ENCODE assay signal across 32 cellular contexts in genomic region chr12:53113951-53114350, GRCh38. TPM values are rescaled to one million over a fixed set of nuclear protein-coding genes. Genes with fewer than 3 reads are reported as not detected.
"Had no signal": no experiment of that assay in that cellular context is flagged by ENCODE, and none has a peak within 500 bp of the region (broad histone marks: within the 10 kb centered on the region; RNA-seq: fewer than 3 reads in every experiment).

No MANE protein-coding gene starts in this region.

- H3K4me3 ChIP-seq: adrenal gland, lower lobe of right lung, skin epidermis, tibial nerve had no signal

- H3K27me3 ChIP-seq: adrenal gland, tibial nerve had no signal

- H3K9me3 Mint-ChIP-seq: activated naive CD4-positive, alpha-beta T cell treated with anti-CD3 and anti-CD28 coated beads for 36 hours; activated naive CD8-positive, alpha-beta T cell treated with anti-CD3 and anti-CD28 coated beads for 36 hours; brain; effector memory CD8-positive, alpha-beta T cell; natural killer cell treated with Interleukin-12 subunit alpha and Interleukin-12 subunit beta and Interleukin-15 and Interleukin-18, amount 100 ng/mL, for 72 hours; stimulated activated effector memory CD8-positive, alpha-beta T cell treated with anti-CD3 and anti-CD28 coated beads, Interleukin-12 subunit alpha, Interleukin-12 subunit beta, amount 100 ng/mL, for 72 hours; stimulated activated naive CD8-positive, alpha-beta T cell treated with anti-CD3 and anti-CD28 coated beads, Interleukin-15, Interleukin-2, amounts not matched to agents 100 ng/mL and 50 ng/mL, for 24 hours; T-helper 2 cell treated with Interferon-gamma antibody and Interleukin-4, amounts not matched to agents 5 μg/mL and 100 μg/mL, for 36 hours had no signal

- H3K27me3 Mint-ChIP-seq: activated CD4-positive, alpha-beta T cell treated with anti-CD3 and anti-CD28 coated beads for 36 hours; activated naive CD8-positive, alpha-beta T cell treated with anti-CD3 and anti-CD28 coated beads for 36 hours; effector memory CD8-positive, alpha-beta T cell; stimulated activated naive CD8-positive, alpha-beta T cell treated with anti-CD3 and anti-CD28 coated beads, Interleukin-15, Interleukin-2, amounts not matched to agents 100 ng/mL and 50 ng/mL, for 24 hours had no signal

- H3K4me1 ChIP-seq: adrenal gland, tibial nerve had no signal

- H3K9me3 ChIP-seq: adrenal gland, lower lobe of right lung, tibial nerve had no signal

- H3K36me3 ChIP-seq: adrenal gland, lower lobe of right lung, tibial nerve had no signal

- H3K36me3 Mint-ChIP-seq: activated naive CD8-positive, alpha-beta T cell treated with anti-CD3 and anti-CD28 coated beads for 36 hours; brain; natural killer cell treated with Interleukin-12 subunit alpha and Interleukin-12 subunit beta and Interleukin-15 and Interleukin-18, amount 100 ng/mL, for 72 hours; stimulated activated effector memory CD8-positive, alpha-beta T cell treated with anti-CD3 and anti-CD28 coated beads, Interleukin-12 subunit alpha, Interleukin-12 subunit beta, amount 100 ng/mL, for 72 hours had no signal

- H3K4me3 Mint-ChIP-seq: activated CD4-positive, alpha-beta T cell treated with anti-CD3 and anti-CD28 coated beads for 36 hours; activated CD8-positive, alpha-beta T cell treated with anti-CD3 and anti-CD28 coated beads, Interleukin-2, amount 10 ng/mL, durations not matched to agents 7 days and 5 days; activated naive CD4-positive, alpha-beta T cell treated with anti-CD3 and anti-CD28 coated beads for 36 hours; activated naive CD8-positive, alpha-beta T cell treated with anti-CD3 and anti-CD28 coated beads for 36 hours; brain; effector memory CD8-positive, alpha-beta T cell; natural killer cell treated with Interleukin-12 subunit alpha and Interleukin-12 subunit beta and Interleukin-15 and Interleukin-18, amount 100 ng/mL, for 72 hours; stimulated activated effector memory CD8-positive, alpha-beta T cell treated with anti-CD3 and anti-CD28 coated beads, Interleukin-12 subunit alpha, Interleukin-12 subunit beta, amount 100 ng/mL, for 72 hours; stimulated activated naive CD8-positive, alpha-beta T cell treated with anti-CD3 and anti-CD28 coated beads, Interleukin-15, Interleukin-2, amounts not matched to agents 100 ng/mL and 50 ng/mL, for 24 hours; T-helper 2 cell treated with Interferon-gamma antibody and Interleukin-4, amounts not matched to agents 5 μg/mL and 100 μg/mL, for 36 hours had no signal

- H3K4me1 Mint-ChIP-seq: activated CD4-positive, alpha-beta T cell treated with anti-CD3 and anti-CD28 coated beads for 36 hours; activated naive CD8-positive, alpha-beta T cell treated with anti-CD3 and anti-CD28 coated beads for 36 hours; stimulated activated effector memory CD8-positive, alpha-beta T cell treated with anti-CD3 and anti-CD28 coated beads, Interleukin-12 subunit alpha, Interleukin-12 subunit beta, amount 100 ng/mL, for 72 hours had no signal

- H3K27ac ChIP-seq: adrenal gland, lower lobe of right lung, skin epidermis, tibial nerve had no signal

- H3K27ac Mint-ChIP-seq: activated CD4-positive, alpha-beta T cell treated with anti-CD3 and anti-CD28 coated beads for 36 hours; activated CD8-positive, alpha-beta T cell treated with anti-CD3 and anti-CD28 coated beads, Interleukin-2, amount 10 ng/mL, durations not matched to agents 7 days and 5 days; activated naive CD4-positive, alpha-beta T cell treated with anti-CD3 and anti-CD28 coated beads for 36 hours; activated naive CD8-positive, alpha-beta T cell treated with anti-CD3 and anti-CD28 coated beads for 36 hours; brain; effector memory CD8-positive, alpha-beta T cell; natural killer cell treated with Interleukin-12 subunit alpha and Interleukin-12 subunit beta and Interleukin-15 and Interleukin-18, amount 100 ng/mL, for 72 hours; stimulated activated effector memory CD8-positive, alpha-beta T cell treated with anti-CD3 and anti-CD28 coated beads, Interleukin-12 subunit alpha, Interleukin-12 subunit beta, amount 100 ng/mL, for 72 hours; stimulated activated naive CD8-positive, alpha-beta T cell treated with anti-CD3 and anti-CD28 coated beads, Interleukin-15, Interleukin-2, amounts not matched to agents 100 ng/mL and 50 ng/mL, for 24 hours; T-helper 2 cell treated with Interferon-gamma antibody and Interleukin-4, amounts not matched to agents 5 μg/mL and 100 μg/mL, for 36 hours had no signal

- DNase-seq: activated CD4-positive, alpha-beta T cell treated with anti-CD3 and anti-CD28 coated beads for 36 hours; activated CD4-positive, CD25-positive, alpha-beta regulatory T cell; activated CD8-positive, alpha-beta T cell treated with anti-CD3 and anti-CD28 coated beads, Interleukin-2, amount 10 ng/mL, durations not matched to agents 7 days and 5 days; activated effector memory CD4-positive, alpha-beta T cell treated with anti-CD3 and anti-CD28 coated beads, Interleukin-2, amount 50 U/mL, for 16 hours; activated naive CD4-positive, alpha-beta T cell treated with anti-CD3 and anti-CD28 coated beads for 36 hours; activated naive CD8-positive, alpha-beta T cell treated with anti-CD3 and anti-CD28 coated beads for 36 hours; aorta; cortex of kidney; effector memory CD8-positive, alpha-beta T cell; foreskin fibroblast; lower lobe of right lung; mesenchymal stem cell; stimulated activated CD4-positive, alpha-beta T cell treated with anti-CD3 and anti-CD28 coated beads, Interleukin-12 subunit alpha, Interleukin-12 subunit beta, amount 100 ng/mL, for 4 hours; stimulated activated CD4-positive, alpha-beta T cell treated with anti-CD3 and anti-CD28 coated beads, Interleukin-4, amount 100 ng/mL, for 1 hour; T-helper 1 cell had no signal

- ATAC-seq: activated CD4-positive, alpha-beta T cell treated with anti-CD3 and anti-CD28 coated beads for 36 hours; activated CD8-positive, alpha-beta T cell treated with anti-CD3 and anti-CD28 coated beads, Interleukin-2, amount 10 ng/mL, durations not matched to agents 7 days and 5 days; effector memory CD8-positive, alpha-beta T cell; esophagus mucosa; left lobe of liver; lower lobe of right lung; natural killer cell treated with Interleukin-12 subunit alpha and Interleukin-12 subunit beta and Interleukin-15 and Interleukin-18, amount 100 ng/mL, for 72 hours; stimulated activated effector memory CD8-positive, alpha-beta T cell treated with anti-CD3 and anti-CD28 coated beads, Interleukin-12 subunit alpha, Interleukin-12 subunit beta, amount 100 ng/mL, for 72 hours had no signal

RNA-seq across cellular contexts. Expression of gene SOAT2, which starts 10.7 kb away (rescaled TPM):
- total RNA-seq: cardiac septum, endothelial cell of umbilical vein, esophagus mucosa, kidney epithelial cell, lower lobe of right lung, myocyte, osteoblast, urinary bladder had no signal
- polyA plus RNA-seq: endothelial cell of umbilical vein had no signal

RNA-seq across cellular contexts. Expression of gene IGFBP6, which starts 16.5 kb away (rescaled TPM):
- total RNA-seq: mononuclear cell; natural killer cell treated with Interleukin-12 subunit alpha and Interleukin-12 subunit beta and Interleukin-15 and Interleukin-18, amount 100 ng/mL, for 72 hours had no signal
